ENCODE assay signal across 20 cellular contexts in genomic region chr14:70391493-70392391, GRCh38. TPM values are rescaled to one million over a fixed set of nuclear protein-coding genes. Genes with fewer than 3 reads are reported as not detected.
DNase-seq lines count a peak whose midpoint lies in the region; ATAC-seq, FAIRE-seq and TF ChIP-seq lines count a peak whose summit lies in the region.
"Had no signal": no experiment of that assay in that cellular context is flagged by ENCODE, and none has a peak within 500 bp of the region (broad histone marks: within the 10 kb centered on the region; RNA-seq: fewer than 3 reads in every experiment).

No MANE protein-coding gene starts in this region.

- BruUV-seq in GM12878 (replicated peaks; lab: Mats Ljungman, UMichigan): no TSS peak

- H3K36me3 ChIP-seq in BLaER1 (peaks cover 24% of the 10 kb centered on the region), GM12878 (ENCODE audit: control insufficient read depth in 2 of 2, insufficient read depth in 2 of 2, low read length in 1 of 2) (no peaks in the 10 kb centered on the region), pancreas (peaks cover 0 to 3% (median 0%) of the 10 kb centered on the region in 3 donors), gastrocnemius medialis (peaks cover 0 to under 1% of the 10 kb centered on the region in 2 donors), Karpas-422 (ENCODE audit: insufficient read depth, low read length) (no peaks in the 10 kb centered on the region)

- TF ChIP-seq CTCF in GM12878 (IDR thresholded peaks at IDR 0.05 in 2 of 3, conservative IDR thresholded peaks at IDR 0.05 in 1 of 3; ENCODE audit: control insufficient read depth in 2 of 3, extremely low read depth in 1 of 3, insufficient read depth in 1 of 3, low read depth in 3 of 3, low read length in 3 of 3) (no peak), pancreas (IDR thresholded peaks at IDR 0.05) (no peak), gastrocnemius medialis (IDR thresholded peaks at IDR 0.05 in 4 of 5, conservative IDR thresholded peaks at IDR 0.05 in 1 of 5) (no peak)

- no peaks in the 10 kb centered on the region for H3K9me2 ChIP-seq in Karpas-422 (replicated peaks; ENCODE audit: insufficient read depth, low read length)

- intact Hi-C loops in GM12878 (cut with micrococcal nuclease; ENCODE audit: unreplicated experiment) (no loop called here), left colon (cut with DNase I, micrococcal nuclease) (no loop called here), pancreas (cut with DNase I) (no loop called here), gastrocnemius medialis (cut with DNase I; ENCODE audit: low total_unique reads) (no loop called here)

- H3K4me2 ChIP-seq in BLaER1: peak overlapping the region; percentile 29
- no peak overlapping the region for H3K4me2 ChIP-seq in GM12878 (ENCODE audit: control insufficient read depth, insufficient read depth)
- no peak overlapping the region for H3K4me2 ChIP-seq in Karpas-422 (ENCODE audit: low read depth, low read length, poor library complexity, severe bottlenecking)

- in situ Hi-C loops in GM12878 (cut with MboI): no loop called here
- in situ Hi-C loops in gastrocnemius medialis (cut with MboI; ENCODE audit: low sequenced_read_pairs in 4 of 4): no loop called here

- TF ChIP-seq POLR2A in GM12878 (IDR thresholded peaks at IDR 0.05; ENCODE audit: low read depth, low read length) (no peak), gastrocnemius medialis (IDR thresholded peaks at IDR 0.05) (no peak)

- ATAC-seq in GM12878 (no peak), left colon (peak; percentile 94), pancreas (no peak), HG03342 (IDR thresholded peaks at IDR 0.05; ENCODE audit: unreplicated experiment) (no peak), gastrocnemius medialis (no peak)

- H3K27me3 ChIP-seq in BLaER1 (no peaks in the 10 kb centered on the region), GM12878 (replicated peaks in 1 of 2; ENCODE audit: control insufficient read depth in 2 of 2, insufficient read depth in 2 of 2, low read length in 1 of 2) (no peaks in the 10 kb centered on the region), pancreas (no peaks in the 10 kb centered on the region), gastrocnemius medialis (no peaks in the 10 kb centered on the region), Karpas-422 (ENCODE audit: low read length) (no peaks in the 10 kb centered on the region)

- CTCF ChIA-PET in GM12878 (lab: Yijun Ruan, JAX): interaction anchor here (1.1 kb wide), 1 partner anchor 426 kb away, joined by 3 read pairs; no protein-coding TSS in a partner anchor

- no peak for TF ChIP-seq RAD21 in GM12878 (IDR thresholded peaks at IDR 0.05; ENCODE audit: insufficient read depth, low read depth, low read length)

- 99% methylated on average over 6 of the region's 6 CpGs for WGBS in GM12878 (ENCODE audit: insufficient coverage, insufficient replicate concordance, low lambda C conversion rate, missing lambda C conversion rate)
- WGBS in pancreas, 2 donors: 90 to 93% methylated on average over 6 of the region's 6 CpGs

- H3K9ac ChIP-seq in BLaER1 (no peak overlapping the region), GM12878 (ENCODE audit: control insufficient read depth, insufficient read depth, low read length) (no peak overlapping the region), Karpas-422 (ENCODE audit: low read length) (no peak overlapping the region)

- FAIRE-seq in GM12878 (lab: Jason Lieb, UNC) (peak; percentile 54), pancreas (lab: Jason Lieb, UNC) (peak; percentile 13)
- FAIRE-seq: D721Med had no signal

- no peak for DNase-seq in GM12878 (ENCODE audit: low read depth, low spot score)
- no peak for DNase-seq in left colon
- DNase-seq in pancreas: no peak
- DNase-seq in NCI-H1436 treated with DMSO at 0.1 percent for 48 hours (lab: John Stamatoyannopoulos, UW): no peak
- DNase-seq in gastrocnemius medialis: no peak
- DNase-seq in Karpas-422: no peak
- DNase-seq: 8988T; CD8-positive, alpha-beta memory T cell; DMS79; IMR-90; Kasumi-1; MM.1S; NCI-H1105 treated with DMSO at 0.1 percent for 48 hours; NCI-H187; NCI-H345; NCI-H526 treated with DMSO at 0.1 percent for 48 hours; SIG-M5 had no signal

- H4K20me1 ChIP-seq in BLaER1: no peaks in the 10 kb centered on the region
- H4K20me1 ChIP-seq in GM12878 (ENCODE audit: control insufficient read depth, insufficient read depth): no peaks in the 10 kb centered on the region
- H4K20me1 ChIP-seq in Karpas-422 (ENCODE audit: insufficient read depth, low read depth, low read length): no peaks in the 10 kb centered on the region

- H3K9me3 ChIP-seq in BLaER1 (peaks cover 4% of the 10 kb centered on the region; the same call in 1 of the 2 replicates), GM12878 (replicated peaks; ENCODE audit: control insufficient read depth, insufficient read depth, low read length) (no peaks in the 10 kb centered on the region), pancreas (no peaks in the 10 kb centered on the region), gastrocnemius medialis (no peaks in the 10 kb centered on the region), Karpas-422 (ENCODE audit: low read length) (no peaks in the 10 kb centered on the region)

- POLR2A ChIA-PET in GM12878 (lab: Charles Lee): no interaction called here

- TF ChIP-seq EP300 in GM12878 (IDR thresholded peaks at IDR 0.05; ENCODE audit: borderline replicate concordance in 1 of 2, control insufficient read depth in 1 of 2, low read depth in 2 of 2, low read length in 2 of 2): no peak

- H3K79me2 ChIP-seq in GM12878 (ENCODE audit: control insufficient read depth, insufficient read depth, low read length): no peaks in the 10 kb centered on the region
- no peaks in the 10 kb centered on the region for H3K79me2 ChIP-seq in Karpas-422 (ENCODE audit: low read length)

- peaks cover 7% of the 10 kb centered on the region for H3K4me1 ChIP-seq in BLaER1
- no peaks in the 10 kb centered on the region for H3K4me1 ChIP-seq in GM12878 (ENCODE audit: control insufficient read depth, insufficient read depth, low read length)
- H3K4me1 ChIP-seq in pancreas: no peaks in the 10 kb centered on the region
- no peaks in the 10 kb centered on the region for H3K4me1 ChIP-seq in gastrocnemius medialis
- no peaks in the 10 kb centered on the region for H3K4me1 ChIP-seq in Karpas-422 (ENCODE audit: low read length)

- H3K27ac ChIP-seq in BLaER1: no peak overlapping the region
- H3K27ac ChIP-seq in GM12878 (ENCODE audit: control insufficient read depth, insufficient read depth): no peak overlapping the region
- H3K27ac ChIP-seq in pancreas: no peak overlapping the region
- no peak overlapping the region for H3K27ac ChIP-seq in gastrocnemius medialis
- H3K27ac ChIP-seq in Karpas-422 (ENCODE audit: low read length): no peak overlapping the region

- SMC1A ChIA-PET in GM12878 (lab: Charles Lee; ENCODE audit: uncharacterized antibody, unreplicated experiment): interaction anchor here (0.7 to 1.9 kb wide), 5 partner anchors 9 to 323 kb away, joined by 3 to 6 read pairs (median 3); no protein-coding TSS in a partner anchor

- RAD21 ChIA-PET in GM12878 (lab: Charles Lee; ENCODE audit: unreplicated experiment): no interaction called here

- H2AFZ ChIP-seq in GM12878 (ENCODE audit: control insufficient read depth, low read depth, low read length) (no peak overlapping the region), Karpas-422 (ENCODE audit: low read length) (no peak overlapping the region)

- H3K4me3 ChIP-seq in BLaER1 (no peak overlapping the region), GM12878 (no peak overlapping the region), pancreas (no peak overlapping the region), gastrocnemius medialis (no peak overlapping the region), Karpas-422 (ENCODE audit: low read length) (no peak overlapping the region)

RNA-seq across cellular contexts. Expression of gene SYNJ2BP, which starts 25.1 kb away (rescaled TPM):
- 22.1 and 22.5 TPM in 2 replicates for total RNA-seq in GM12878 (2013; cell fraction: nucleolus; rRNA removed)
- total RNA-seq in GM12878 (2014; rRNA removed) (8.0 and 9.0 TPM in 2 replicates), GM12878 (2014; rRNA removed; fragmentation: Illumina TruSeq; extraction: Trizol) (11.7 and 13.6 TPM in 2 replicates), GM12878 (2021) (10.5 TPM in 2 replicates), left colon (10 to 100 TPM; 50.1 to 57.0 TPM), pancreas (10 to 100 TPM in 5 of 6 donors, 1 to 10 TPM in 1; 7.5 to 20.5 (median 13.4) TPM), gastrocnemius medialis (10 to 100 TPM; 21.2 to 34.1 (median 27.1) TPM)
- 3.8 TPM for polyA plus RNA-seq in GM12878 (2011; ENCODE audit: low read depth)
- polyA plus RNA-seq in GM12878 (2011; rRNA removed) (22.5 and 31.7 TPM in 2 replicates), GM12878 (2014; fragmentation: Illumina TruSeq; extraction: Trizol) (17.3 and 22.2 TPM in 2 replicates), GM12878 (2014; fragmentation: Nextera tagmentation; extraction: Ambion mirVana) (10 to 100 TPM; 17.7 to 27.5 TPM), GM12878 (2014; rRNA removed) (8.4 and 9.7 TPM in 2 replicates), GM12878 (2016; fragmentation: Nextera tagmentation; extraction: Ambion mirVana) (10 to 100 TPM; 22.0 to 23.9 TPM), pancreas (1 to 10 TPM; 5.0 to 7.0 TPM)
- 8.4 and 10.3 TPM in 2 replicates for polyA plus RNA-seq in GM12878 (2011; cell fraction: cytosol; rRNA removed)
- 4.7 and 7.1 TPM in 2 replicates for polyA plus RNA-seq in GM12878 (2011; cell fraction: nucleus; rRNA removed)
- polyA plus RNA-seq in GM12878 (2012): 4.1 and 7.2 TPM in 2 replicates
- polyA minus RNA-seq in GM12878 (2011; rRNA and poly(A)+ RNA removed): 5.8 and 6.8 TPM in 2 replicates
- polyA minus RNA-seq in GM12878 (2011; cell fraction: cytosol; rRNA and poly(A)+ RNA removed): 1.9 and 3.5 TPM in 2 replicates
- 1.6 and 3.3 TPM in 2 replicates for polyA minus RNA-seq in GM12878 (2011; cell fraction: nucleus; rRNA and poly(A)+ RNA removed)
- total RNA-seq in Karpas-422 (2014; rRNA removed; shearing (Covaris generic); ENCODE audit: low replicate concordance): 5.7 and 7.7 TPM in 2 replicates

RNA-seq across cellular contexts. Expression of gene COX16, which starts 32.3 kb away (rescaled TPM):
- total RNA-seq in GM12878 (2013; cell fraction: nucleolus; rRNA removed): 14.8 and 15.7 TPM in 2 replicates
- total RNA-seq in GM12878 (2014; rRNA removed): 34.3 and 41.7 TPM in 2 replicates
- total RNA-seq in GM12878 (2014; rRNA removed; fragmentation: Illumina TruSeq; extraction: Trizol): 45.1 and 49.6 TPM in 2 replicates
- total RNA-seq in GM12878 (2021): 48.4 and 57.0 TPM in 2 replicates
- polyA plus RNA-seq in GM12878 (2011; ENCODE audit: low read depth): 19.6 TPM
- polyA plus RNA-seq in GM12878 (2011; rRNA removed): 41.0 and 69.0 TPM in 2 replicates
- 12.5 and 15.4 TPM in 2 replicates for polyA plus RNA-seq in GM12878 (2011; cell fraction: cytosol; rRNA removed)
- polyA plus RNA-seq in GM12878 (2011; cell fraction: nucleus; rRNA removed): 9.4 and 10.6 TPM in 2 replicates
- polyA plus RNA-seq in GM12878 (2012): 33.5 and 44.3 TPM in 2 replicates
- polyA plus RNA-seq in GM12878 (2014; fragmentation: Illumina TruSeq; extraction: Trizol): 49.3 and 58.2 TPM in 2 replicates
- polyA plus RNA-seq in GM12878 (2014; fragmentation: Nextera tagmentation; extraction: Ambion mirVana): 100 to 1,000 TPM; 197 to 209 TPM
- polyA plus RNA-seq in GM12878 (2014; rRNA removed): 29.6 and 41.3 TPM in 2 replicates
- 100 to 1,000 TPM; 153 to 155 TPM for polyA plus RNA-seq in GM12878 (2016; fragmentation: Nextera tagmentation; extraction: Ambion mirVana)
- polyA minus RNA-seq in GM12878 (2011; rRNA and poly(A)+ RNA removed): 7.1 and 7.8 TPM in 2 replicates
- 9.9 and 11.0 TPM in 2 replicates for polyA minus RNA-seq in GM12878 (2011; cell fraction: cytosol; rRNA and poly(A)+ RNA removed)
- polyA minus RNA-seq in GM12878 (2011; cell fraction: nucleus; rRNA and poly(A)+ RNA removed): 5.2 and 8.3 TPM in 2 replicates
- 10 to 100 TPM; 35.5 to 39.9 TPM for total RNA-seq in left colon
- total RNA-seq in pancreas: 10 to 100 TPM; 16.1 to 23.2 (median 20.6) TPM
- polyA plus RNA-seq in pancreas: 10 to 100 TPM; 29.0 to 35.6 TPM
- total RNA-seq in gastrocnemius medialis: 10 to 100 TPM; 16.8 to 38.6 (median 26.7) TPM
- total RNA-seq in Karpas-422 (2014; rRNA removed; shearing (Covaris generic); ENCODE audit: low replicate concordance): 35.0 and 65.7 TPM in 2 replicates
